In genomic region chr22:41538583-41538982, GRCh38 we compare ENCODE assay signal across 19 cellular contexts. TPM values are rescaled to one million over a fixed set of nuclear protein-coding genes. Genes with fewer than 3 reads are reported as not detected.
"Had no signal": no experiment of that assay in that cellular context is flagged by ENCODE, and none has a peak within 500 bp of the region (broad histone marks: within the 10 kb centered on the region; RNA-seq: fewer than 3 reads in every experiment).

No MANE protein-coding gene starts in this region.

- H3K9me3 ChIP-seq: breast epithelium, suprapubic skin had no signal

- H3K27me3 ChIP-seq: breast epithelium, neural progenitor cell, suprapubic skin had no signal

- H3K4me3 ChIP-seq: breast epithelium, lung, neural progenitor cell, suprapubic skin had no signal

- H3K27ac ChIP-seq: breast epithelium, neural progenitor cell, parathyroid adenoma, suprapubic skin had no signal

- H3K4me1 ChIP-seq: parathyroid adenoma had no signal

- DNase-seq: activated CD4-positive, alpha-beta memory T cell treated with anti-CD3 and anti-CD28 coated beads, Interleukin-2, amount 10 ng/mL, durations not matched to agents 7 days and 5 days; activated CD4-positive, alpha-beta T cell treated with anti-CD3 and anti-CD28 coated beads for 4 hours; activated effector memory CD4-positive, alpha-beta T cell treated with Interleukin-2 at 50 U/mL for 16 hours; activated T-cell treated with anti-CD3 and anti-CD28 coated beads, Interleukin-2, amount 50 U/mL, for 4 hours; amniotic stem cell; left cardiac atrium; naive B cell; retina; stimulated activated CD4-positive, alpha-beta T cell treated with anti-CD3 and anti-CD28 coated beads, Interleukin-15, amount 100 ng/mL, for 24 hours; stimulated activated CD4-positive, alpha-beta T cell treated with anti-CD3 and anti-CD28 coated beads, Interleukin-4, amount 100 ng/mL, for 24 hours; stimulated activated naive CD4-positive, alpha-beta T cell; T-helper 17 cell had no signal

- ATAC-seq: activated T-cell treated with anti-CD3 and anti-CD28 coated beads, Interleukin-2, amount 50 U/mL, for 4 hours; left cardiac atrium; T-helper 17 cell; WTC11 had no signal

- H3K36me3 ChIP-seq: breast epithelium, neural progenitor cell had no signal

RNA-seq across cellular contexts. Expression of gene CSDC2, which starts 22.2 kb away (rescaled TPM):
- total RNA-seq: activated CD4-positive, alpha-beta memory T cell treated with anti-CD3 and anti-CD28 coated beads, Interleukin-2, amount 10 ng/mL, durations not matched to agents 7 days and 5 days; mononuclear cell; T-helper 17 cell had no signal
